ENCODE assay signal across 2 cellular contexts in the genomic region with DNA sequence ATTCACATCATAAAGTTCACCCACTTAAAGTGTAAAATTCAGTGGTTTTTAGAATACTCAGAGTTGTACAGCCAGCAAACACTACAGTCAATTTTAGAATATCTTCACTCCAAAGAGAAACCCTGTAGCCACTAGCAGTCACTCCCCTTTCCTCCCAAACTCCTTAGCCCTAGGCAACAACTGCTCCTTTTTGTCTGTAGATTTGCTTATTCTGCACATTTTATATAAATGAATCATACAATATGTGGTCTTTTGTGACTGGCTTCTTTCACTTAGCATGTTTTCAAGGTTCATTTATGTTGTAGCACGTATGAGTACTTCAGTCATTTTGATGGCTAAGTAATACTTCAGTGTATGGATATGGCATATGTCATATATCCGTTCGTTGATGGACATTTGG.
TF ChIP-seq lines count a peak whose summit lies in the region.

No MANE protein-coding gene starts in this region.

TF ChIP-seq in IMR-90, 13 proteins besides CTCF, POLR2A, EP300 and RAD21:
- peak; percentile 81 for TF ChIP-seq MAFK (IDR thresholded peaks at IDR 0.05; ENCODE audit: low read depth, low read length)
- no peak for TF ChIP-seq ELK1 (IDR thresholded peaks at IDR 0.05; ENCODE audit: borderline replicate concordance, low read depth, low read length)

TF ChIP-seq in K562, 482 proteins besides CTCF, POLR2A, EP300 and RAD21:
- TF ChIP-seq C11orf30 (IDR thresholded peaks at IDR 0.05; ENCODE audit: low read depth) (peak; percentile 63; the same call in 1 of the 2 replicates), MAFF (IDR thresholded peaks at IDR 0.05; ENCODE audit: low read length) (peak; percentile 39; the same call in 1 of the 2 replicates), BCOR (IDR thresholded peaks at IDR 0.05) (no peak), ZNF830 (CRISPR knock-in tag; IDR thresholded peaks at IDR 0.05) (no peak), ZNF316 (IDR thresholded peaks at IDR 0.05) (peak; percentile 78), MAFG (tag; conservative IDR thresholded peaks at IDR 0.05) (peak; percentile 58; the same call in 1 of the 2 replicates), MAFK (IDR thresholded peaks at IDR 0.05; ENCODE audit: low read length) (peak; percentile 46; the same call in 1 of the 2 replicates)
TF ChIP-seq in K562: peak in this region for 5.
